Comparison of ENCODE assay signal across 8 cellular contexts in genomic region chr1:51058863-51059262, GRCh38. TPM values are rescaled to one million over a fixed set of nuclear protein-coding genes. Genes with fewer than 3 reads are reported as not detected.
DNase-seq lines count a peak whose midpoint lies in the region; ATAC-seq and TF ChIP-seq lines count a peak whose summit lies in the region.

No MANE protein-coding gene starts in this region.

- no peak overlapping the region for H3K27ac ChIP-seq in prostate gland

- ATAC-seq in GM21737 (IDR thresholded peaks at IDR 0.05; ENCODE audit: unreplicated experiment) = no peak

- no peak overlapping the region for H3K4me3 ChIP-seq in prostate gland

- no CpG with 5 or more reads among the region's 5 CpGs for WGBS in prostate gland

- no peaks in the 10 kb centered on the region for H3K36me3 ChIP-seq in prostate gland

- DNase-seq in AG09319 (ENCODE audit: extremely low read depth, low read depth) (peak; percentile 7), GM20000 (ENCODE audit: low spot score) (peak; percentile 22), SK-N-DZ (ENCODE audit: low spot score) (peak; percentile 53), germinal center (ENCODE audit: low spot score) (peak; percentile 33), retina (no peak), OCI-M1 (lab: John Stamatoyannopoulos, UW) (no peak), prostate gland (ENCODE audit: low spot score) (no peak)

- intact Hi-C loops in prostate gland (cut with DNase I) = no loop called here

- TF ChIP-seq POLR2A in prostate gland (IDR thresholded peaks at IDR 0.05) = no peak

- TF ChIP-seq CTCF in AG09319 (IDR thresholded peaks at IDR 0.05; ENCODE audit: low read depth, low read length) (peak; percentile 52), GM20000 (IDR thresholded peaks at IDR 0.05; ENCODE audit: extremely low read depth, missing control alignments) (peak; percentile 22), prostate gland (IDR thresholded peaks at IDR 0.05) (peak in 2 of 4 experiments; percentile 11 to 26)

- no peaks in the 10 kb centered on the region for H3K4me1 ChIP-seq in prostate gland (replicated peaks)

- H3K9me3 ChIP-seq in prostate gland = no peaks in the 10 kb centered on the region

- no peaks in the 10 kb centered on the region for H3K27me3 ChIP-seq in prostate gland (replicated peaks; ENCODE audit: insufficient read depth)

RNA-seq across cellular contexts. Expression of gene C1orf185, which starts 43.2 kb away (rescaled TPM):
- not detected in 2 replicates for polyA plus RNA-seq in SK-N-DZ (2014; cell fraction: cytosol; rRNA removed)
- polyA plus RNA-seq in SK-N-DZ (2014; cell fraction: nucleus; rRNA removed) = not detected in 2 replicates
- total RNA-seq in prostate gland = not detected

Comparison
In these comparisons a context has a peak if more than half of its experiments do, and no peak if none do; other contexts are left out.
1. DNase-seq: peak in AG09319 (single experiment), GM20000 (single experiment), SK-N-DZ (single experiment) and germinal center (single experiment); none in retina (single experiment), OCI-M1 (single experiment) and prostate gland (single experiment).